Comparison of ENCODE assay signal across 2 cellular contexts in the genomic region with DNA sequence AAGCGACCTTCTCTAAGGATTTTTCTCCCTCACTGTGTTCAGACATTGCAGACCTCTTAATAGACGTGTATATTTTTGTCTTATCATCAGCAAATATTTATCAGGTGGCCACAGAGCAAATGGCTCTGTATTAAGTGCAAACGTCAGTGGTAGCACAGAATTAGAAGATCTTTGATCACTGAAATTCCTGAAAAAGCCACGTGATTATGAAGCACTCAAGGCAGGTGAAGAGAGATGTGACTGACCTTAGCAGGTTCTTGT.
"Had no signal": no experiment of that assay in that cellular context is flagged by ENCODE, and none has a peak within 500 bp of the region (broad histone marks: within the 10 kb centered on the region; RNA-seq: fewer than 3 reads in every experiment).

No MANE protein-coding gene starts in this region.

- H3K4me3 ChIP-seq: GM12878 had no signal

- DNase-seq: GF-D8 had no signal
